Comparison of ENCODE assay signal across 9 cellular contexts in the genomic region with DNA sequence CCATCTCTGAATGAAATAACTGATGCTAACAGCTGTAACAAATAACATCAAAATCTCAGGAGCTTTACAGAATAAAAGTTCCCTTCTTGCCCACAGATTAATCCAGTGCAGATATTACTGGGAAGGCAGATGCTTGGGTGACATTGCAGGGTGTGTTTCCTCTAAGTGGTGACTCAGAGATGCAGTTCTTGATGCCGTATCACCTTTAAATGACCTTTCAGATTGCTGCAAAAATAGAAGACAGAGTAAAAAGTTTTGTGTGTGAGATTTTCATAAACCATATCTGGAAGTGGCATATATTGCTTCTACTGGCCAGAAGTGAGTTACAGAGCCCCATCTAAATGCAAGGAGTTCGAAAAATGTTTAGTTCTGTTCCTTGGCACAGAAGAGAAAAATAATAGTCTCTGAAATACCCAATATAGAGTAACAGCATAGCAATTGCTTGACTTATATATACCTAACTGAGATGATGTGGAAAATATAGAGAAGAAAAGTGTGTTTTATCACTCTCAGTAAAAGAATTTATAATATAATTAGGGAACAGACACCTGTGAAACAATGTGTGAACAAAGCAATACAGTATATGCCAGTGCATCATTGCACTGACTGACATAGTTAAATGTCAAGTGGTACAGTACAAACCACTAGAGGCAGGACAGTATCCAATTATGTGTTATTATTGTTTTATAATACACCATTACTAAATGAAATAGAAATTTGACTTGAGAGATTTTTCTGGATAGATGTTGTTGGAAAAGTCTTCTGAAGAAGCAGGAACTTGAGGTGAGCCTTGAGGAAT.
DNase-seq lines count a peak whose midpoint lies in the region; ATAC-seq and TF ChIP-seq lines count a peak whose summit lies in the region.
"Had no signal": no experiment of that assay in that cellular context is flagged by ENCODE, and none has a peak within 500 bp of the region (broad histone marks: within the 10 kb centered on the region; RNA-seq: fewer than 3 reads in every experiment).

No MANE protein-coding gene starts in this region.

- intact Hi-C loops in activated T-helper 2 cell treated with anti-CD3 and anti-CD28 coated beads, Interferon-gamma antibody, Interleukin-2, Interleukin-4, amounts not matched to agents 10 μg/mL and 5 μg/mL and 100 μg/mL, durations not matched to agents 14 hours and 24 hours and 36 hours (cut with micrococcal nuclease), result loop anchor here (5.0 kb wide), 1 partner anchor 52 kb away; no protein-coding TSS in a partner anchor
- intact Hi-C loops in ascending aorta (cut with DNase I) (no loop called here), stomach (cut with DNase I; ENCODE audit: low total_unique reads) (no loop called here)

- peak in 1 of 3 donors; percentile 44 for DNase-seq in CD4-positive, CD25-positive, alpha-beta regulatory T cell
- peak; percentile 13 for DNase-seq in activated T-helper 2 cell treated with anti-CD3 and anti-CD28 coated beads, Interferon-gamma antibody, Interleukin-2, Interleukin-4, amounts not matched to agents 10 μg/mL and 5 μg/mL and 100 μg/mL, durations not matched to agents 14 hours and 24 hours and 36 hours (ENCODE audit: low spot score)
- no peak for DNase-seq in SHP77 (lab: John Stamatoyannopoulos, UW)
- DNase-seq in ascending aorta (ENCODE audit: low spot score in 2 of 2), result no peak
- no peak for DNase-seq in DMS153 treated with DMSO at 0.1 percent for 48 hours (lab: John Stamatoyannopoulos, UW; ENCODE audit: unreplicated experiment)
- no peak for DNase-seq in stomach

- H3K36me3 ChIP-seq in CD4-positive, CD25-positive, alpha-beta regulatory T cell (ENCODE audit: control insufficient read depth, insufficient read depth, low read length), result no peaks in the 10 kb centered on the region
- H3K36me3 ChIP-seq in ascending aorta, result no peaks in the 10 kb centered on the region
- no peaks in the 10 kb centered on the region for H3K36me3 ChIP-seq in stomach

- peak; percentile 39 to 48 for ATAC-seq in CD4-positive, CD25-positive, alpha-beta regulatory T cell (ENCODE audit: low read depth in 2 of 2)
- peak; percentile 43 for ATAC-seq in GM19025 (IDR thresholded peaks at IDR 0.05; ENCODE audit: low read depth, unreplicated experiment)
- ATAC-seq in HG03064 (IDR thresholded peaks at IDR 0.05; ENCODE audit: low read depth, unreplicated experiment), result peak; percentile 67

- peaks cover 18% of the 10 kb centered on the region for H3K4me1 ChIP-seq in CD4-positive, CD25-positive, alpha-beta regulatory T cell (ENCODE audit: control insufficient read depth, insufficient read depth, low read length, poor library complexity, severe bottlenecking)
- H3K4me1 ChIP-seq in ascending aorta, result peaks cover 0 to 3% of the 10 kb centered on the region in 2 donors
- no peaks in the 10 kb centered on the region for H3K4me1 ChIP-seq in stomach

- H3K9me3 Mint-ChIP-seq in CD4-positive, CD25-positive, alpha-beta regulatory T cell, result no peaks in the 10 kb centered on the region
- no peaks in the 10 kb centered on the region for H3K9me3 Mint-ChIP-seq in activated T-helper 2 cell treated with anti-CD3 and anti-CD28 coated beads, Interferon-gamma antibody, Interleukin-2, Interleukin-4, amounts not matched to agents 10 μg/mL and 5 μg/mL and 100 μg/mL, durations not matched to agents 14 hours and 24 hours and 36 hours

- H3K4me3 ChIP-seq in CD4-positive, CD25-positive, alpha-beta regulatory T cell (ENCODE audit: low read depth, low read length), result no peak overlapping the region
- H3K4me3 ChIP-seq in ascending aorta (no peak overlapping the region), stomach (no peak overlapping the region)

- H3K36me3 Mint-ChIP-seq in CD4-positive, CD25-positive, alpha-beta regulatory T cell, result no peaks in the 10 kb centered on the region
- H3K36me3 Mint-ChIP-seq in activated T-helper 2 cell treated with anti-CD3 and anti-CD28 coated beads, Interferon-gamma antibody, Interleukin-2, Interleukin-4, amounts not matched to agents 10 μg/mL and 5 μg/mL and 100 μg/mL, durations not matched to agents 14 hours and 24 hours and 36 hours (ENCODE audit: low read depth), result peaks cover 13% of the 10 kb centered on the region
- H3K36me3 Mint-ChIP-seq: brain had no signal

- no peak overlapping the region for H3K27ac Mint-ChIP-seq in CD4-positive, CD25-positive, alpha-beta regulatory T cell
- peak overlapping the region; percentile 66 for H3K27ac Mint-ChIP-seq in activated T-helper 2 cell treated with anti-CD3 and anti-CD28 coated beads, Interferon-gamma antibody, Interleukin-2, Interleukin-4, amounts not matched to agents 10 μg/mL and 5 μg/mL and 100 μg/mL, durations not matched to agents 14 hours and 24 hours and 36 hours

- 37 to 72% (median 59%) methylated on average over 2 of the region's 2 CpGs for WGBS in stomach, 5 donors

- TF ChIP-seq POLR2A in stomach (IDR thresholded peaks at IDR 0.05), result no peak

- TF ChIP-seq CTCF in ascending aorta (IDR thresholded peaks at IDR 0.05) (no peak), stomach (IDR thresholded peaks at IDR 0.05) (no peak)

- H3K27me3 ChIP-seq in CD4-positive, CD25-positive, alpha-beta regulatory T cell (ENCODE audit: control insufficient read depth, insufficient read depth, low read length), result no peaks in the 10 kb centered on the region
- H3K27me3 ChIP-seq in ascending aorta, result no peaks in the 10 kb centered on the region
- no peaks in the 10 kb centered on the region for H3K27me3 ChIP-seq in stomach

- H3K27ac ChIP-seq in CD4-positive, CD25-positive, alpha-beta regulatory T cell (ENCODE audit: insufficient read depth, low read length, poor library complexity, severe bottlenecking), result no peak overlapping the region
- H3K27ac ChIP-seq in ascending aorta (no peak overlapping the region), stomach (no peak overlapping the region)

- no peak for TF ChIP-seq EP300 in stomach (IDR thresholded peaks at IDR 0.05)

- peaks cover 10 to 41% (median 31%) of the 10 kb centered on the region in 4 donors for H3K4me1 Mint-ChIP-seq in CD4-positive, CD25-positive, alpha-beta regulatory T cell
- H3K4me1 Mint-ChIP-seq in activated T-helper 2 cell treated with anti-CD3 and anti-CD28 coated beads, Interferon-gamma antibody, Interleukin-2, Interleukin-4, amounts not matched to agents 10 μg/mL and 5 μg/mL and 100 μg/mL, durations not matched to agents 14 hours and 24 hours and 36 hours (ENCODE audit: low read depth), result peaks cover 50% of the 10 kb centered on the region

- no peak overlapping the region for H3K4me3 Mint-ChIP-seq in CD4-positive, CD25-positive, alpha-beta regulatory T cell
- H3K4me3 Mint-ChIP-seq in activated T-helper 2 cell treated with anti-CD3 and anti-CD28 coated beads, Interferon-gamma antibody, Interleukin-2, Interleukin-4, amounts not matched to agents 10 μg/mL and 5 μg/mL and 100 μg/mL, durations not matched to agents 14 hours and 24 hours and 36 hours (ENCODE audit: low read depth), result no peak overlapping the region
- H3K4me3 Mint-ChIP-seq: brain had no signal

- no peaks in the 10 kb centered on the region for H3K9me3 ChIP-seq in CD4-positive, CD25-positive, alpha-beta regulatory T cell (ENCODE audit: control insufficient read depth in 2 of 2, low read length in 2 of 2)
- no peaks in the 10 kb centered on the region for H3K9me3 ChIP-seq in ascending aorta
- H3K9me3 ChIP-seq in stomach, result no peaks in the 10 kb centered on the region

- H3K27me3 Mint-ChIP-seq in CD4-positive, CD25-positive, alpha-beta regulatory T cell, result no peaks in the 10 kb centered on the region
- H3K27me3 Mint-ChIP-seq in activated T-helper 2 cell treated with anti-CD3 and anti-CD28 coated beads, Interferon-gamma antibody, Interleukin-2, Interleukin-4, amounts not matched to agents 10 μg/mL and 5 μg/mL and 100 μg/mL, durations not matched to agents 14 hours and 24 hours and 36 hours (ENCODE audit: low read depth), result no peaks in the 10 kb centered on the region
- H3K27me3 Mint-ChIP-seq: brain had no signal
